In the genomic region with DNA sequence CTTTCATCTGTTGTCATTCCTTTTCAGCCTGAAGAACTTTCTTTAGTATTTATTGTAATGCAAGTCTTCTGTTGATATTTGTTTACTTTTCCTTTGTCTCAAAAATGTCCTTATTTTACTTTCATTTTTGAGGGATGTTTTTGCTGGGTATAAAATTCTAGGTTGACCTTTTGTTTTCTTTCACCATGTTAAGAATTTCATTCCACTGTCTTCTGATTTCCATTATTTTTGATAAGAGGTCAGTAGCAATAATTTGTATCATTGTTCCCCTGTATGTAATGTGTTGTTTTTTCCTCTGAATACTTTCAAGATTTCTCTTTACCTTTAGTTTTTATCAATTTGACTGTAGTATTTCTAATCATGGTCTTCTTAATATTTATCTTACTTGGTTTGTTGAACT, we compare ENCODE assay signal across 19 cellular contexts.
"Had no signal": no experiment of that assay in that cellular context is flagged by ENCODE, and none has a peak within 500 bp of the region (broad histone marks: within the 10 kb centered on the region; RNA-seq: fewer than 3 reads in every experiment).

No MANE protein-coding gene starts in this region.

- H3K27ac ChIP-seq: breast epithelium, epithelial cell of prostate, gastroesophageal sphincter, heart right ventricle, psoas muscle, spleen, suprapubic skin had no signal

- H3K27me3 ChIP-seq: breast epithelium, gastroesophageal sphincter, heart right ventricle, spleen, suprapubic skin had no signal

- H3K4me1 ChIP-seq: breast epithelium, gastroesophageal sphincter, heart right ventricle, psoas muscle, spleen, suprapubic skin had no signal

- ATAC-seq: activated CD4-positive, CD25-positive, alpha-beta regulatory T cell treated with anti-CD3 and anti-CD28 coated beads, Interleukin-2, amount 50 U/mL, for 24 hours; effector memory CD8-positive, alpha-beta T cell; gastroesophageal sphincter; heart right ventricle; psoas muscle; sciatic nerve had no signal

- H3K4me3 ChIP-seq: breast epithelium, gastroesophageal sphincter, heart right ventricle, lung, psoas muscle, spleen, suprapubic skin had no signal

- H3K36me3 ChIP-seq: breast epithelium, suprapubic skin had no signal

- DNase-seq: activated CD4-positive, alpha-beta T cell treated with anti-CD3 and anti-CD28 coated beads, Interleukin-2, amount 50 U/mL, for 1 hour; activated naive CD4-positive, alpha-beta T cell; activated naive CD8-positive, alpha-beta T cell treated with anti-CD3 and anti-CD28 coated beads, Interleukin-2, amount 10 ng/mL, durations not matched to agents 7 days and 5 days; aorta; cerebellar nuclear complex; effector memory CD8-positive, alpha-beta T cell; heart right ventricle; midbrain; psoas muscle; spleen; T-helper 9 cell; trophoblast cell had no signal
